Comparison of ENCODE assay signal across 1 cellular context in the genomic region with DNA sequence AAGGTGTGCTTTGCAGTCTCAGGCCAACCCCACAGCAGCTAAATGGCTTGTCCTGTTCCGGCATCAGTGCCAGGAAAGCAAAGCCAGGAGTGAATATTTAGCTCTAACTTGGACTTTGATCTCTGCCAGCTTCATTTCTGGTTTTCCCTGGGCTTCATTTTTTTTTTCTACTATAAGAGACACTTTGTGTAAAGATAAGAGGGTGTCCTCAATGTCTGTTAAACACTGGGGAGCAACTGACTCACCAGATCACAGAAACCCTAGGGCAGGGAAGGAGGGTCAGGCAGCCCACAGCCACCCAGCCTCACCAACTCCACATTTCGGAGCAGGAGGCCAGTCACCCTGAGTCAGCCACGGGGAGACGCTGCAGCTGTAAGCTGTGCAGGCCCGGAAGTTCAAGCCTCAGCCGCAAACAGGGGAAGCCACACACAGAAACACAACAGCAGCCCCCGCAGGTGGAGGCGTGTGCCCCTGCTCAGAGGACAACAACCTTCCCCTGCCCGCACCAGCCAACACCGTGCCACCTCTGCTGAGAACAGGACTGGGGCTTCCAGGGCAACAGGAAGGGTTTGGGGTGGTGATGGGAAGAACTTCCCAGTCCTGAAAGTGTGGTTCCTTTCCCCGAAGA.
TF ChIP-seq lines count a peak whose summit lies in the region.

No MANE protein-coding gene starts in this region.

TF ChIP-seq in HepG2, 621 proteins besides CTCF, POLR2A, EP300 and RAD21 (continued from another document and continues in another):
- TF ChIP-seq ZBTB4 (CRISPR knock-in tag; IDR thresholded peaks at IDR 0.05; ENCODE audit: borderline replicate concordance) (no peak), ZNF407 (CRISPR knock-in tag; IDR thresholded peaks at IDR 0.05; ENCODE audit: not compliant biosample characterization) (no peak), ZNF350 (CRISPR knock-in tag; IDR thresholded peaks at IDR 0.05; ENCODE audit: borderline replicate concordance, low read depth) (no peak), MED1 (CRISPR knock-in tag; IDR thresholded peaks at IDR 0.05) (peak; percentile 80), FOXP1 (IDR thresholded peaks at IDR 0.05) (no peak), FOXP1 (CRISPR knock-in tag; IDR thresholded peaks at IDR 0.05) (peak; percentile 58), ZNF790 (CRISPR knock-in tag; IDR thresholded peaks at IDR 0.05; ENCODE audit: borderline replicate concordance) (no peak), NFYB (CRISPR knock-in tag; IDR thresholded peaks at IDR 0.05) (no peak), FOXC1 (CRISPR knock-in tag; IDR thresholded peaks at IDR 0.05; ENCODE audit: borderline replicate concordance) (no peak), KMT2A (CRISPR knock-in tag; IDR thresholded peaks at IDR 0.05) (peak; percentile 76), CBX5 (CRISPR knock-in tag; IDR thresholded peaks at IDR 0.05; ENCODE audit: borderline replicate concordance) (0 out of 2 replicates have a peak, but pooled peaks have one; percentile 6), ATF2 (CRISPR knock-in tag; IDR thresholded peaks at IDR 0.05) (no peak), HNRNPH1 (optimal IDR thresholded peaks at IDR 0.05; ENCODE audit: low read depth, low read length) (no peak), SP5 (CRISPR knock-in tag; IDR thresholded peaks at IDR 0.05; ENCODE audit: borderline replicate concordance, low read depth) (no peak; the same call in 1 of the 2 replicates), ONECUT2 (CRISPR knock-in tag; IDR thresholded peaks at IDR 0.05) (no peak), ARID3A (IDR thresholded peaks at IDR 0.05; ENCODE audit: low read depth, low read length) (0 out of 2 replicates have a peak, but pooled peaks have one; percentile 23), MTF1 (CRISPR knock-in tag; IDR thresholded peaks at IDR 0.05) (no peak), ZFP91 (CRISPR knock-in tag; IDR thresholded peaks at IDR 0.05; ENCODE audit: borderline replicate concordance) (no peak; the same call in 1 of the 2 replicates), KDM4B (CRISPR knock-in tag; IDR thresholded peaks at IDR 0.05) (no peak; the same call in 1 of the 2 replicates), SNRNP70 (IDR thresholded peaks at IDR 0.05; ENCODE audit: low read depth, low read length) (no peak), ZNF580 (CRISPR knock-in tag; IDR thresholded peaks at IDR 0.05; ENCODE audit: borderline replicate concordance, low read depth) (peak; percentile 71), ZNF724P (CRISPR knock-in tag; IDR thresholded peaks at IDR 0.05; ENCODE audit: borderline replicate concordance) (0 out of 2 replicates have a peak, but pooled peaks have one; percentile 67), GLI4 (CRISPR knock-in tag; IDR thresholded peaks at IDR 0.05; ENCODE audit: borderline replicate concordance) (peak; percentile 50; the same call in 1 of the 2 replicates), ZNF296 (CRISPR knock-in tag; conservative IDR thresholded peaks at IDR 0.05) (no peak), ZNF780A (CRISPR knock-in tag; IDR thresholded peaks at IDR 0.05) (no peak), LCORL (IDR thresholded peaks at IDR 0.05) (no peak), LCORL (CRISPR knock-in tag; IDR thresholded peaks at IDR 0.05) (peak; percentile 76; the same call in 1 of the 2 replicates), ZNF136 (CRISPR knock-in tag; IDR thresholded peaks at IDR 0.05; ENCODE audit: low read depth) (no peak), SRY (CRISPR knock-in tag; IDR thresholded peaks at IDR 0.05) (no peak), PCBP1 (IDR thresholded peaks at IDR 0.05; ENCODE audit: borderline replicate concordance, low read depth, low read length) (no peak), IRX3 (CRISPR knock-in tag; IDR thresholded peaks at IDR 0.05; ENCODE audit: borderline replicate concordance, low read depth) (no peak), ZNF331 (CRISPR knock-in tag; IDR thresholded peaks at IDR 0.05) (no peak), NRL (CRISPR knock-in tag; IDR thresholded peaks at IDR 0.05; ENCODE audit: borderline replicate concordance) (no peak), MYC (CRISPR knock-in tag; IDR thresholded peaks at IDR 0.05; ENCODE audit: borderline replicate concordance) (peak; percentile 69), ZNF343 (CRISPR knock-in tag; IDR thresholded peaks at IDR 0.05) (no peak), SAP130 (CRISPR knock-in tag; IDR thresholded peaks at IDR 0.05; ENCODE audit: low read depth) (peak; percentile 52; the same call in 1 of the 2 replicates)
- TF ChIP-seq, protein P1, sequence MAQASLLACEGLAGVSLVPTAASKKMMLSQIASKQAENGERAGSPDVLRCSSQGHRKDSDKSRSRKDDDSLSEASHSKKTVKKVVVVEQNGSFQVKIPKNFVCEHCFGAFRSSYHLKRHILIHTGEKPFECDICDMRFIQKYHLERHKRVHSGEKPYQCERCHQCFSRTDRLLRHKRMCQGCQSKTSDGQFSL (CRISPR knock-in tag; IDR thresholded peaks at IDR 0.05): no peak
- TF ChIP-seq, protein P2, sequence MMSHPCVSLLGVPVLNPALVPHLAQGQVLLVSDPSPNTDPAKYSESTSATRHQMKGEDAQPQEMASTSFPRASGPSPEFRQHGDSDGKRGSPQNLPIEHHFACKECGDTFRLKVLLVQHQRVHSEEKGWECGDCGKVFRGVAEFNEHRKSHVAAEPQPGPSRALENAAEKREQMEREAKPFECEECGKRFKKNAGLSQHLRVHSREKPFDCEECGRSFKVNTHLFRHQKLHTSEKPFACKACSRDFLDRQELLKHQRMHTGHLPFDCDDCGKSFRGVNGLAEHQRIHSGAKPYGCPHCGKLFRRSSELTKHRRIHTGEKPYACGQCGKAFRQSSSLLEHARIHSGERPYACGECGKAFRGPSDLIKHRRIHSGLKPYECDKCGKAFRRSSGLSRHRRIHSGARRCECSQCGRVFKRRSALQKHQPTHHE (CRISPR knock-in tag; IDR thresholded peaks at IDR 0.05; ENCODE audit: borderline replicate concordance): no peak
